Comparison of ENCODE assay signal across 1 cellular context in genomic region chr7:2629740-2630681, GRCh38.
TF ChIP-seq lines count a peak whose summit lies in the region.

No MANE protein-coding gene starts in this region.

TF ChIP-seq in WTC11, 78 proteins besides CTCF, POLR2A, EP300 and RAD21 (continued from another document):
- TF ChIP-seq ERG (CRISPR knock-in tag; IDR thresholded peaks at IDR 0.05) (no peak), ATF3 (CRISPR knock-in tag; conservative IDR thresholded peaks at IDR 0.05) (no peak), ZNF532 (CRISPR knock-in tag; IDR thresholded peaks at IDR 0.05; ENCODE audit: borderline replicate concordance) (no peak)
TF ChIP-seq in WTC11: peak in this region for 0.
